23 cellular contexts compared by ENCODE assay signal in genomic region chr22:42493393-42493792, GRCh38.
"Had no signal": no experiment of that assay in that cellular context is flagged by ENCODE, and none has a peak within 500 bp of the region (broad histone marks: within the 10 kb centered on the region; RNA-seq: fewer than 3 reads in every experiment).

No MANE protein-coding gene starts in this region.

- H3K4me3 ChIP-seq: MG63, PC-9 had no signal

- H3K27me3 Mint-ChIP-seq: activated B cell treated with CpG ODN at 0.5 μM for 24 hours; activated naive CD4-positive, alpha-beta T cell treated with anti-CD3 and anti-CD28 coated beads, Interleukin-2, amount 50 U/mL, for 24 hours; central memory CD8-positive, alpha-beta T cell had no signal

- H3K9me3 ChIP-seq: MG63 had no signal

- H3K36me3 Mint-ChIP-seq: activated naive CD4-positive, alpha-beta T cell treated with anti-CD3 and anti-CD28 coated beads, Interleukin-2, amount 50 U/mL, for 24 hours; brain had no signal

- H3K4me3 Mint-ChIP-seq: activated B cell treated with CpG ODN at 0.5 μM for 24 hours; activated CD4-positive, alpha-beta memory T cell treated with anti-CD3 and anti-CD28 coated beads, Interleukin-2, amount 10 ng/mL, durations not matched to agents 7 days and 5 days; activated CD4-positive, alpha-beta T cell treated with anti-CD3 and anti-CD28 coated beads, Interleukin-2, amount 10 ng/mL, durations not matched to agents 7 days and 5 days; activated naive CD4-positive, alpha-beta T cell treated with anti-CD3 and anti-CD28 coated beads, Interleukin-2, amount 50 U/mL, for 24 hours; activated T-helper 1 cell treated with anti-CD3 and anti-CD28 coated beads, Interleukin-12 subunit alpha, Interleukin-12 subunit beta, Interleukin-2, Interleukin-4 antibody, amounts not matched to agents 30 ng/mL and 10 ng/mL and 1 ng/mL, durations not matched to agents 14 hours and 24 hours and 36 hours; central memory CD8-positive, alpha-beta T cell; T-helper 1 cell treated with Interleukin-12 subunit alpha and Interleukin-12 subunit beta and Interleukin-4 antibody, amounts not matched to agents 30 μg/mL and 1 μg/mL, for 36 hours had no signal

- H3K9me3 Mint-ChIP-seq: activated B cell treated with CpG ODN at 0.5 μM for 24 hours; activated CD4-positive, alpha-beta memory T cell treated with anti-CD3 and anti-CD28 coated beads, Interleukin-2, amount 10 ng/mL, durations not matched to agents 7 days and 5 days; activated CD4-positive, alpha-beta T cell treated with anti-CD3 and anti-CD28 coated beads, Interleukin-2, amount 10 ng/mL, durations not matched to agents 7 days and 5 days; activated naive CD4-positive, alpha-beta T cell treated with anti-CD3 and anti-CD28 coated beads, Interleukin-2, amount 50 U/mL, for 24 hours; activated T-helper 1 cell treated with anti-CD3 and anti-CD28 coated beads, Interleukin-12 subunit alpha, Interleukin-12 subunit beta, Interleukin-2, Interleukin-4 antibody, amounts not matched to agents 30 ng/mL and 10 ng/mL and 1 ng/mL, durations not matched to agents 14 hours and 24 hours and 36 hours; brain; central memory CD8-positive, alpha-beta T cell; T-helper 1 cell treated with Interleukin-12 subunit alpha and Interleukin-12 subunit beta and Interleukin-4 antibody, amounts not matched to agents 30 μg/mL and 1 μg/mL, for 36 hours had no signal

- H3K36me3 ChIP-seq: MG63 had no signal

- H3K4me2 ChIP-seq: PC-9 had no signal

- H2AFZ ChIP-seq: PC-9 had no signal

- H3K4me1 Mint-ChIP-seq: central memory CD8-positive, alpha-beta T cell had no signal

- H3K27ac ChIP-seq: PC-9 had no signal

- DNase-seq: activated B cell treated with CpG ODN at 0.5 μM for 24 hours; activated CD4-positive, alpha-beta memory T cell treated with anti-CD3 and anti-CD28 coated beads, Interleukin-2, amount 10 ng/mL, durations not matched to agents 7 days and 5 days; activated CD4-positive, alpha-beta T cell treated with anti-CD3 and anti-CD28 coated beads for 1 hour; activated CD4-positive, alpha-beta T cell treated with anti-CD3 and anti-CD28 coated beads, Interleukin-2, amount 10 ng/mL, durations not matched to agents 7 days and 5 days; activated CD8-positive, alpha-beta memory T cell treated with anti-CD3 and anti-CD28 coated beads, Interleukin-2, amount 50 U/mL, for 4 hours; activated effector memory CD4-positive, alpha-beta T cell treated with Interleukin-2 at 50 U/mL for 16 hours; activated naive CD4-positive, alpha-beta T cell; activated T-cell treated with anti-CD3 and anti-CD28 coated beads, Interleukin-2, amount 50 U/mL, for 1 hour; aorta; MG63; MV-4-11; NCI-H1105; NCI-H1436; NCI-H1694 treated with DMSO at 0.1 percent for 48 hours; NCI-H2029 treated with DMSO at 0.1 percent for 48 hours; NCI-H510A treated with DMSO at 0.1 percent for 48 hours; PC-9; SHP77 treated with DMSO at 0.1 percent for 48 hours had no signal

- H3K27me3 ChIP-seq: MG63 had no signal

- H3K27ac Mint-ChIP-seq: activated B cell treated with CpG ODN at 0.5 μM for 24 hours; activated CD4-positive, alpha-beta memory T cell treated with anti-CD3 and anti-CD28 coated beads, Interleukin-2, amount 10 ng/mL, durations not matched to agents 7 days and 5 days; activated CD4-positive, alpha-beta T cell treated with anti-CD3 and anti-CD28 coated beads, Interleukin-2, amount 10 ng/mL, durations not matched to agents 7 days and 5 days; activated naive CD4-positive, alpha-beta T cell treated with anti-CD3 and anti-CD28 coated beads, Interleukin-2, amount 50 U/mL, for 24 hours; activated T-helper 1 cell treated with anti-CD3 and anti-CD28 coated beads, Interleukin-12 subunit alpha, Interleukin-12 subunit beta, Interleukin-2, Interleukin-4 antibody, amounts not matched to agents 30 ng/mL and 10 ng/mL and 1 ng/mL, durations not matched to agents 14 hours and 24 hours and 36 hours; T-helper 1 cell treated with Interleukin-12 subunit alpha and Interleukin-12 subunit beta and Interleukin-4 antibody, amounts not matched to agents 30 μg/mL and 1 μg/mL, for 36 hours had no signal
